25 cellular contexts compared by ENCODE assay signal in genomic region chr6:126535138-126535537, GRCh38.
A peak's percentile ranks its signal among the peaks of the same experiment; 100 is the strongest.
DNase-seq lines count a peak whose midpoint lies in the region; ATAC-seq and TF ChIP-seq lines count a peak whose summit lies in the region.
"Had no signal": no experiment of that assay in that cellular context is flagged by ENCODE, and none has a peak within 500 bp of the region (broad histone marks: within the 10 kb centered on the region; RNA-seq: fewer than 3 reads in every experiment).

No MANE protein-coding gene starts in this region.

- no peaks in the 10 kb centered on the region for H3K4me1 ChIP-seq in HEK293 (ENCODE audit: control insufficient read depth, insufficient read depth, low read length)
- H3K4me1 ChIP-seq: BLaER1, SJSA1 had no signal

- POLR2A ChIA-PET in HEK293 (lab: Yijun Ruan, JAX), result no interaction called here

- no peak for ATAC-seq in HG03280 (IDR thresholded peaks at IDR 0.05; ENCODE audit: unreplicated experiment)
- ATAC-seq: T-cell had no signal

- TF ChIP-seq CTCF in HEK293 (tag by site-specific recombination; IDR thresholded peaks at IDR 0.05), result no peak
- TF ChIP-seq CTCF in astrocyte of the cerebellum (IDR thresholded peaks at IDR 0.05; ENCODE audit: low read depth, low read length, missing control alignments), result no peak

- H3K36me3 ChIP-seq in HEK293 (ENCODE audit: control insufficient read depth in 2 of 2, insufficient read depth in 1 of 2, low read length in 2 of 2), result no peaks in the 10 kb centered on the region
- H3K36me3 ChIP-seq: BLaER1, MG63, SJSA1 had no signal

- H3K27ac ChIP-seq in HEK293 (ENCODE audit: extremely low read depth, low read depth, low read length), result no peak overlapping the region
- H3K27ac ChIP-seq: BLaER1, GM23248, SJSA1 had no signal

- in situ Hi-C loops in astrocyte of the cerebellum (cut with HindIII; ENCODE audit: low sequenced_read_pairs), result no loop called here

- DNase-seq in NCI-H2081 (lab: John Stamatoyannopoulos, UW) (peak; percentile 7 to 26), NCI-H2081 treated with DMSO at 0.1 percent for 48 hours (lab: John Stamatoyannopoulos, UW) (no peak), astrocyte of the cerebellum (ENCODE audit: low read depth) (peak; percentile 29), smooth muscle cell of the brain vasculature (ENCODE audit: low read depth, low spot score) (peak; percentile 12), GF-D8 (lab: John Stamatoyannopoulos, UW) (no peak), NCI-H2029 treated with DMSO at 0.1 percent for 48 hours (lab: John Stamatoyannopoulos, UW) (no peak)
- DNase-seq: 8988T; CD4-positive, CD25-positive, alpha-beta regulatory T cell; DMS53; GM23248; H9; IMR-90; KG1; MG63; NCI-H187 treated with DMSO at 0.1 percent for 48 hours; NCI-H2171; NCI-H510A; NCI-H774; Right ventricle myocardium superior; RPMI8226; T-cell had no signal

- H3K9me3 ChIP-seq in HEK293 (ENCODE audit: control insufficient read depth, insufficient read depth, low read depth, low read length), result no peaks in the 10 kb centered on the region
- H3K9me3 ChIP-seq: BLaER1, MG63, SJSA1 had no signal

- CTCF ChIA-PET in HEK293 (lab: Yijun Ruan, JAX), result no interaction called here

- H3K4me3 ChIP-seq in HEK293 (ENCODE audit: low read depth, low read length) (no peak overlapping the region), astrocyte of the cerebellum (ENCODE audit: low read depth, low read length) (no peak overlapping the region)
- H3K4me3 ChIP-seq: BLaER1, GM23248, MG63, SJSA1 had no signal

TF ChIP-seq in HEK293, 187 proteins besides CTCF, POLR2A, EP300 and RAD21:
- TF ChIP-seq ZFP37 (tag by site-specific recombination; IDR thresholded peaks at IDR 0.05) (no peak), TCF7L2 (IDR thresholded peaks at IDR 0.05; ENCODE audit: borderline replicate concordance, low read depth, low read length) (peak; percentile 81; the same call in 1 of the 2 replicates), PRDM6 (tag by site-specific recombination; IDR thresholded peaks at IDR 0.05) (peak; percentile 71), ZNF146 (tag by site-specific recombination; IDR thresholded peaks at IDR 0.05) (no peak), ZIC2 (tag by site-specific recombination; IDR thresholded peaks at IDR 0.05) (peak; percentile 77), GLIS1 (tag by site-specific recombination; IDR thresholded peaks at IDR 0.05) (peak; percentile 36; the same call in 1 of the 2 replicates)

Comparison
In these comparisons a context has a peak if more than half of its experiments do, and no peak if none do; other contexts are left out.
1. DNase-seq: peak in NCI-H2081 (2 of 2), astrocyte of the cerebellum (single experiment) and smooth muscle cell of the brain vasculature (single experiment); none in NCI-H2081 treated with DMSO at 0.1 percent for 48 hours (single experiment), GF-D8 (single experiment) and NCI-H2029 treated with DMSO at 0.1 percent for 48 hours (single experiment).